8 cellular contexts compared by ENCODE assay signal in genomic region chr6:142850653-142851434, GRCh38.
DNase-seq lines count a peak whose midpoint lies in the region; ATAC-seq and TF ChIP-seq lines count a peak whose summit lies in the region.

No MANE protein-coding gene starts in this region.

- H3K4me2 ChIP-seq in PC-3 (ENCODE audit: low read length), result peak overlapping the region; percentile 40

- no peak overlapping the region for H2AFZ ChIP-seq in PC-3 (ENCODE audit: low read length)

- TF ChIP-seq POLR2A in ovary (IDR thresholded peaks at IDR 0.05), result no peak

- H3K9me3 ChIP-seq in PC-3 (ENCODE audit: low read length) (no peaks in the 10 kb centered on the region), ovary (no peaks in the 10 kb centered on the region)

- peak; percentile 63 for ATAC-seq in GM18519 (IDR thresholded peaks at IDR 0.05; ENCODE audit: low FRiP score, unreplicated experiment)
- ATAC-seq in HG02588 (IDR thresholded peaks at IDR 0.05; ENCODE audit: unreplicated experiment), result peak; percentile 49
- ATAC-seq in PC-3, result no peak

- no TSS peak for BruUV-seq in PC-3 (replicated peaks; lab: Mats Ljungman, UMichigan)

- DNase-seq in PC-3 (peak; percentile 39), fibroblast of pulmonary artery (ENCODE audit: low read depth) (peak; percentile 42), middle frontal gyrus (ENCODE audit: extremely low spot score, low spot score) (no peak), ovary (no peak), HUDEP-2 (lab: John Stamatoyannopoulos, UW; ENCODE audit: unreplicated experiment in 76 of 76) (no peak), DMS153 (lab: John Stamatoyannopoulos, UW) (no peak)

- H3K4me3 ChIP-seq in PC-3 (ENCODE audit: low read length) (no peak overlapping the region), fibroblast of pulmonary artery (replicated peaks; ENCODE audit: low read depth, low read length) (no peak overlapping the region), ovary (no peak overlapping the region)

- H3K36me3 ChIP-seq in PC-3 (ENCODE audit: low read depth, low read length) (no peaks in the 10 kb centered on the region), ovary (no peaks in the 10 kb centered on the region)

- no peaks in the 10 kb centered on the region for H4K20me1 ChIP-seq in PC-3 (ENCODE audit: low read length)

- POLR2A ChIA-PET in PC-3 (lab: Charles Lee; ENCODE audit: unreplicated experiment), result no interaction called here

- TF ChIP-seq EP300 in ovary (IDR thresholded peaks at IDR 0.05), result no peak

- intact Hi-C loops in PC-3 (cut with micrococcal nuclease) (no loop called here), ovary (cut with DNase I) (no loop called here)

- TF ChIP-seq CTCF in PC-3 (conservative IDR thresholded peaks at IDR 0.05; ENCODE audit: low read depth, low read length) (no peak), fibroblast of pulmonary artery (IDR thresholded peaks at IDR 0.05; ENCODE audit: low read length, missing control alignments) (no peak), ovary (IDR thresholded peaks at IDR 0.05) (no peak)

- peak overlapping the region; percentile 38 for H3K9ac ChIP-seq in PC-3 (ENCODE audit: low read length)

- H3K79me2 ChIP-seq in PC-3 (ENCODE audit: low read length), result peaks cover 28% of the 10 kb centered on the region; the same call in 1 of the 2 replicates

- H3K27me3 ChIP-seq in PC-3 (ENCODE audit: low read length) (no peaks in the 10 kb centered on the region), ovary (no peaks in the 10 kb centered on the region)

- H3K4me1 ChIP-seq in PC-3 (ENCODE audit: insufficient read depth, low read length), result peaks cover 77% of the 10 kb centered on the region
- peaks cover 15% of the 10 kb centered on the region for H3K4me1 ChIP-seq in ovary (ENCODE audit: insufficient read depth)

- WGBS in ovary, 3 donors, result 49 to 59% (median 59%) methylated on average over 3 of the region's 3 CpGs

- H3F3A ChIP-seq in PC-3 (ENCODE audit: low read length, unreplicated experiment), result no peaks in the 10 kb centered on the region

- H3K9me2 ChIP-seq in PC-3 (replicated peaks; ENCODE audit: low read length), result no peaks in the 10 kb centered on the region

- CTCF ChIA-PET in PC-3 (lab: Charles Lee), result no interaction called here

- H3K27ac ChIP-seq in PC-3 (ENCODE audit: low read length), result peak overlapping the region; percentile 96
- no peak overlapping the region for H3K27ac ChIP-seq in ovary

Comparison
In these comparisons a context has a peak if more than half of its experiments do, and no peak if none do; other contexts are left out.
1. DNase-seq: peak in PC-3 (single experiment) and fibroblast of pulmonary artery (single experiment); none in middle frontal gyrus (single experiment), ovary (0 of 5), HUDEP-2 (0 of 76) and DMS153 (single experiment).